Comparison of ENCODE assay signal across 7 cellular contexts in genomic region chr19:55579766-55580621, GRCh38. TPM values are rescaled to one million over a fixed set of nuclear protein-coding genes. Genes with fewer than 3 reads are reported as not detected.
A peak's percentile ranks its signal among the peaks of the same experiment; 100 is the strongest.
DNase-seq lines count a peak whose midpoint lies in the region; TF ChIP-seq lines count a peak whose summit lies in the region.

No MANE protein-coding gene starts in this region.

- H3K9me3 ChIP-seq in ES-I3 (ENCODE audit: control insufficient read depth, insufficient read depth, low read length) (no peaks in the 10 kb centered on the region), iPS-20b (ENCODE audit: insufficient read depth, low read depth, low read length) (no peaks in the 10 kb centered on the region), spleen (peaks cover 0 to 4% (median 0%) of the 10 kb centered on the region in 8 donors)

- H3K36me3 ChIP-seq in ES-I3 (ENCODE audit: insufficient read depth, low read length), result 0 out of 2 replicates have a peak, but pooled peaks cover 7% of the 10 kb centered on the region
- peaks cover 10% of the 10 kb centered on the region for H3K36me3 ChIP-seq in iPS-20b (ENCODE audit: insufficient read depth, low read depth, low read length)
- H3K36me3 ChIP-seq in spleen, result peaks cover 0 to 29% (median 20%) of the 10 kb centered on the region in 6 donors

- peak overlapping the region; percentile 92 for H3K4me3 ChIP-seq in astrocyte of the cerebellum (ENCODE audit: low read depth, low read length)
- peak overlapping the region; percentile 92 for H3K4me3 ChIP-seq in iPS-20b (ENCODE audit: low read length)
- peak overlapping the region; percentile 44 to 77 (median 66) for H3K4me3 ChIP-seq in spleen

- in situ Hi-C loops in astrocyte of the cerebellum (cut with HindIII; ENCODE audit: low sequenced_read_pairs), result no loop called here

- intact Hi-C loops in spleen (cut with DNase I; ENCODE audit: low total_unique reads), result no loop called here

- H3K27ac ChIP-seq in iPS-20b (ENCODE audit: low read length) (peak overlapping the region; percentile 97), spleen (peak overlapping the region; percentile 60 to 88 (median 84))

- H3K27me3 ChIP-seq in iPS-20b (ENCODE audit: insufficient read depth, low read length) (peaks cover 4% of the 10 kb centered on the region; the same call in 1 of the 2 replicates), spleen (replicated peaks in 1 of 7) (no peaks in the 10 kb centered on the region)

- TF ChIP-seq CTCF in astrocyte of the cerebellum (IDR thresholded peaks at IDR 0.05; ENCODE audit: low read depth, low read length, missing control alignments), result no peak
- TF ChIP-seq CTCF in spleen (IDR thresholded peaks at IDR 0.05 in 8 of 11, conservative IDR thresholded peaks at IDR 0.05 in 3 of 11), result no peak

- H3K4me1 ChIP-seq in ES-I3 (ENCODE audit: insufficient read depth, low read length) (no peaks in the 10 kb centered on the region), iPS-20b (ENCODE audit: insufficient read depth, low read length) (no peaks in the 10 kb centered on the region; the same call in 1 of the 2 replicates), spleen (peaks cover 5 to 27% (median 20%) of the 10 kb centered on the region in 6 donors)

- TF ChIP-seq POLR2A in spleen (IDR thresholded peaks at IDR 0.05), result no peak

- DNase-seq in HuH-7 (ENCODE audit: low spot score) (peak; percentile 42), astrocyte of the cerebellum (ENCODE audit: low read depth) (no peak), spleen (no peak), SIG-M5 treated with dmso at 0.1 percent for 504 hours (lab: John Stamatoyannopoulos, UW; ENCODE audit: unreplicated experiment) (no peak)
- DNase-seq in stimulated activated CD4-positive, alpha-beta T cell treated with anti-CD3 and anti-CD28 coated beads, Interleukin-2, amount 100 ng/mL, for 24 hours, result no peak

- WGBS in spleen, 5 donors, result 14 to 19% (median 16%) methylated on average over 16 to 20 of the region's 20 CpGs

- H3K9ac ChIP-seq in ES-I3 (ENCODE audit: low read depth, low read length), result peak overlapping the region; percentile 71
- peak overlapping the region; percentile 94 for H3K9ac ChIP-seq in iPS-20b (ENCODE audit: low read depth, low read length)

RNA-seq across cellular contexts. Expression of gene ZNF579, which starts 0.7 kb away (rescaled TPM):
- 10 to 100 TPM in 2 of 7 donors, 1 to 10 TPM in 4, under 1 TPM in 1; 0.72 to 10.6 (median 6.5) TPM for total RNA-seq in spleen
- polyA plus RNA-seq in spleen, result 1 to 10 TPM; 2.8 to 6.9 (median 3.4) TPM

RNA-seq across cellular contexts. Expression of gene FIZ1, which starts 19.3 kb away (rescaled TPM):
- total RNA-seq in spleen, result 10 to 100 TPM in 5 of 7 donors, 1 to 10 TPM in 2; 7.6 to 17.3 (median 11.4) TPM
- 10 to 100 TPM in 1 of 3 donors, 1 to 10 TPM in 2; 5.1 to 11.5 (median 7.8) TPM for polyA plus RNA-seq in spleen

RNA-seq across cellular contexts. Expression of gene ZNF524, which starts 20.1 kb away (rescaled TPM):
- total RNA-seq in spleen, result 10 to 100 TPM; 19.7 to 42.5 (median 23.9) TPM
- 10 to 100 TPM; 33.3 to 57.8 (median 39.2) TPM for polyA plus RNA-seq in spleen

RNA-seq across cellular contexts. Expression of gene ZNF865, which starts 25.5 kb away (rescaled TPM):
- 10 to 100 TPM; 12.2 to 23.3 (median 17.8) TPM for total RNA-seq in spleen
- polyA plus RNA-seq in spleen, result 10 to 100 TPM in 1 of 3 donors, 1 to 10 TPM in 2; 4.8 to 10.4 (median 5.3) TPM

RNA-seq across cellular contexts. Expression of gene SBK3, which starts 34.7 kb away (rescaled TPM):
- not detected for total RNA-seq in spleen
- polyA plus RNA-seq in spleen, result not detected
